Comparison of ENCODE assay signal across 23 cellular contexts in genomic region chr3:13248640-13249039, GRCh38.
"Had no signal": no experiment of that assay in that cellular context is flagged by ENCODE, and none has a peak within 500 bp of the region (broad histone marks: within the 10 kb centered on the region; RNA-seq: fewer than 3 reads in every experiment).

No MANE protein-coding gene starts in this region.

- H3K36me3 Mint-ChIP-seq: activated CD8-positive, alpha-beta memory T cell treated with anti-CD3 and anti-CD28 coated beads, Interleukin-2, amount 10 ng/mL, durations not matched to agents 7 days and 5 days; activated naive CD8-positive, alpha-beta T cell; natural killer cell; stimulated activated naive B cell treated with anti-CD40 and anti-IgM and Interleukin-4, amounts not matched to agents 10 μg/mL and 1 μg/mL and 100 μg/mL, for 72 hours had no signal

- H3K27ac Mint-ChIP-seq: activated CD8-positive, alpha-beta memory T cell treated with anti-CD3 and anti-CD28 coated beads, Interleukin-2, amount 10 ng/mL, durations not matched to agents 7 days and 5 days; activated CD8-positive, alpha-beta T cell treated with anti-CD3 and anti-CD28 coated beads, Interleukin-2, amount 10 ng/mL, durations not matched to agents 7 days and 5 days; activated naive CD8-positive, alpha-beta T cell; activated T-helper 2 cell treated with anti-CD3 and anti-CD28 coated beads, Interferon-gamma antibody, Interleukin-2, Interleukin-4, amounts not matched to agents 10 μg/mL and 5 μg/mL and 100 μg/mL, durations not matched to agents 14 hours and 24 hours and 36 hours; dendritic cell treated with granulocyte-macrophage colony-stimulating factor and Interleukin-4, amounts not matched to agents 40 ng/mL and 50 ng/mL, for 4 days; natural killer cell; stimulated activated naive B cell treated with anti-CD40 and anti-IgM and Interleukin-4, amounts not matched to agents 10 μg/mL and 1 μg/mL and 100 μg/mL, for 72 hours had no signal

- DNase-seq: activated CD4-positive, alpha-beta T cell treated with anti-CD3 and anti-CD28 coated beads for 1 hour; activated CD8-positive, alpha-beta memory T cell treated with anti-CD3 and anti-CD28 coated beads, Interleukin-2, amount 10 ng/mL, durations not matched to agents 7 days and 5 days; activated CD8-positive, alpha-beta T cell treated with anti-CD3 and anti-CD28 coated beads, Interleukin-2, amount 10 ng/mL, durations not matched to agents 7 days and 5 days; activated T-cell treated with anti-CD3 and anti-CD28 coated beads, Interleukin-2, amount 50 U/mL, for 48 hours; aorta; body of pancreas; left ventricle myocardium inferior; mesendoderm; natural killer cell; posterior cingulate gyrus; stimulated activated CD4-positive, alpha-beta T cell treated with anti-CD3 and anti-CD28 coated beads, Interleukin-15, amount 100 ng/mL, for 24 hours; stimulated activated CD4-positive, alpha-beta T cell treated with anti-CD3 and anti-CD28 coated beads, Interleukin-2, amount 100 ng/mL, for 24 hours; stimulated activated naive B cell treated with anti-CD40 and anti-IgM and Interleukin-4, amounts not matched to agents 10 μg/mL and 1 μg/mL and 100 μg/mL, for 72 hours; stomach; T-helper 2 cell; thyroid gland; upper lobe of right lung had no signal

- H3K4me1 ChIP-seq: body of pancreas, stomach, thyroid gland, upper lobe of right lung had no signal

- H3K4me3 Mint-ChIP-seq: activated CD8-positive, alpha-beta memory T cell treated with anti-CD3 and anti-CD28 coated beads, Interleukin-2, amount 10 ng/mL, durations not matched to agents 7 days and 5 days; activated CD8-positive, alpha-beta T cell treated with anti-CD3 and anti-CD28 coated beads, Interleukin-2, amount 10 ng/mL, durations not matched to agents 7 days and 5 days; activated naive CD8-positive, alpha-beta T cell; dendritic cell treated with granulocyte-macrophage colony-stimulating factor and Interleukin-4, amounts not matched to agents 40 ng/mL and 50 ng/mL, for 4 days; natural killer cell; stimulated activated naive B cell treated with anti-CD40 and anti-IgM and Interleukin-4, amounts not matched to agents 10 μg/mL and 1 μg/mL and 100 μg/mL, for 72 hours had no signal

- H3K4me1 Mint-ChIP-seq: natural killer cell; stimulated activated naive B cell treated with anti-CD40 and anti-IgM and Interleukin-4, amounts not matched to agents 10 μg/mL and 1 μg/mL and 100 μg/mL, for 72 hours had no signal

- ATAC-seq: activated CD8-positive, alpha-beta memory T cell treated with anti-CD3 and anti-CD28 coated beads, Interleukin-2, amount 10 ng/mL, durations not matched to agents 7 days and 5 days; activated CD8-positive, alpha-beta T cell treated with anti-CD3 and anti-CD28 coated beads, Interleukin-2, amount 10 ng/mL, durations not matched to agents 7 days and 5 days; body of pancreas; natural killer cell; right cardiac atrium; stimulated activated naive B cell treated with anti-CD40 and anti-IgM and Interleukin-4, amounts not matched to agents 10 μg/mL and 1 μg/mL and 100 μg/mL, for 72 hours; upper lobe of right lung had no signal

- H3K27me3 ChIP-seq: body of pancreas, thyroid gland, upper lobe of right lung had no signal

- H3K9me3 ChIP-seq: body of pancreas, left ventricle myocardium inferior, stomach, thyroid gland, upper lobe of right lung had no signal

- H3K27ac ChIP-seq: body of pancreas, epithelial cell of prostate, left ventricle myocardium inferior, stomach, thyroid gland, upper lobe of right lung had no signal

- H3K9me3 Mint-ChIP-seq: activated T-helper 2 cell treated with anti-CD3 and anti-CD28 coated beads, Interferon-gamma antibody, Interleukin-2, Interleukin-4, amounts not matched to agents 10 μg/mL and 5 μg/mL and 100 μg/mL, durations not matched to agents 14 hours and 24 hours and 36 hours; dendritic cell treated with granulocyte-macrophage colony-stimulating factor and Interleukin-4, amounts not matched to agents 40 ng/mL and 50 ng/mL, for 4 days; natural killer cell; stimulated activated naive B cell treated with anti-CD40 and anti-IgM and Interleukin-4, amounts not matched to agents 10 μg/mL and 1 μg/mL and 100 μg/mL, for 72 hours had no signal

- H3K4me3 ChIP-seq: body of pancreas, left ventricle myocardium inferior, lung, stomach, thyroid gland, upper lobe of right lung had no signal

- H3K36me3 ChIP-seq: left ventricle myocardium inferior, stomach, thyroid gland, upper lobe of right lung had no signal
